1 cellular context compared by ENCODE assay signal in genomic region chr6:79399499-79399898, GRCh38.
A peak's percentile ranks its signal among the peaks of the same experiment; 100 is the strongest.
TF ChIP-seq lines count a peak whose summit lies in the region.

No MANE protein-coding gene starts in this region.

TF ChIP-seq in HepG2, 621 proteins besides CTCF, POLR2A, EP300 and RAD21 (continued from another document and continues in another):
- TF ChIP-seq, protein P1, sequence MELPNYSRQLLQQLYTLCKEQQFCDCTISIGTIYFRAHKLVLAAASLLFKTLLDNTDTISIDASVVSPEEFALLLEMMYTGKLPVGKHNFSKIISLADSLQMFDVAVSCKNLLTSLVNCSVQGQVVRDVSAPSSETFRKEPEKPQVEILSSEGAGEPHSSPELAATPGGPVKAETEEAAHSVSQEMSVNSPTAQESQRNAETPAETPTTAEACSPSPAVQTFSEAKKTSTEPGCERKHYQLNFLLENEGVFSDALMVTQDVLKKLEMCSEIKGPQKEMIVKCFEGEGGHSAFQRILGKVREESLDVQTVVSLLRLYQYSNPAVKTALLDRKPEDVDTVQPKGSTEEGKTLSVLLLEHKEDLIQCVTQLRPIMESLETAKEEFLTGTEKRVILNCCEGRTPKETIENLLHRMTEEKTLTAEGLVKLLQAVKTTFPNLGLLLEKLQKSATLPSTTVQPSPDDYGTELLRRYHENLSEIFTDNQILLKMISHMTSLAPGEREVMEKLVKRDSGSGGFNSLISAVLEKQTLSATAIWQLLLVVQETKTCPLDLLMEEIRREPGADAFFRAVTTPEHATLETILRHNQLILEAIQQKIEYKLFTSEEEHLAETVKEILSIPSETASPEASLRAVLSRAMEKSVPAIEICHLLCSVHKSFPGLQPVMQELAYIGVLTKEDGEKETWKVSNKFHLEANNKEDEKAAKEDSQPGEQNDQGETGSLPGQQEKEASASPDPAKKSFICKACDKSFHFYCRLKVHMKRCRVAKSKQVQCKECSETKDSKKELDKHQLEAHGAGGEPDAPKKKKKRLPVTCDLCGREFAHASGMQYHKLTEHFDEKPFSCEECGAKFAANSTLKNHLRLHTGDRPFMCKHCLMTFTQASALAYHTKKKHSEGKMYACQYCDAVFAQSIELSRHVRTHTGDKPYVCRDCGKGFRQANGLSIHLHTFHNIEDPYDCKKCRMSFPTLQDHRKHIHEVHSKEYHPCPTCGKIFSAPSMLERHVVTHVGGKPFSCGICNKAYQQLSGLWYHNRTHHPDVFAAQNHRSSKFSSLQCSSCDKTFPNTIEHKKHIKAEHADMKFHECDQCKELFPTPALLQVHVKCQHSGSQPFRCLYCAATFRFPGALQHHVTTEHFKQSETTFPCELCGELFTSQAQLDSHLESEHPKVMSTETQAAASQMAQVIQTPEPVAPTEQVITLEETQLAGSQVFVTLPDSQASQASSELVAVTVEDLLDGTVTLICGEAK (IDR thresholded peaks at IDR 0.05): no peak
- TF ChIP-seq, protein P1 (CRISPR knock-in tag; IDR thresholded peaks at IDR 0.05): no peak
- TF ChIP-seq RFXAP (CRISPR knock-in tag; IDR thresholded peaks at IDR 0.05; ENCODE audit: borderline replicate concordance): no peak
- no peak for TF ChIP-seq PTBP1 (IDR thresholded peaks at IDR 0.05; ENCODE audit: low read depth, low read length, poor library complexity, severe bottlenecking)
- TF ChIP-seq FOXJ3 (CRISPR knock-in tag; IDR thresholded peaks at IDR 0.05; ENCODE audit: borderline replicate concordance): peak; percentile 63; the same call in 1 of the 2 replicates
- TF ChIP-seq RBM22 (optimal IDR thresholded peaks at IDR 0.05; ENCODE audit: low read length): no peak
- TF ChIP-seq ZNF589 (CRISPR knock-in tag; conservative IDR thresholded peaks at IDR 0.05): no peak
- TF ChIP-seq ASH2L (IDR thresholded peaks at IDR 0.05; ENCODE audit: insufficient read length, low read depth, low read length): no peak
- TF ChIP-seq, protein P2, sequence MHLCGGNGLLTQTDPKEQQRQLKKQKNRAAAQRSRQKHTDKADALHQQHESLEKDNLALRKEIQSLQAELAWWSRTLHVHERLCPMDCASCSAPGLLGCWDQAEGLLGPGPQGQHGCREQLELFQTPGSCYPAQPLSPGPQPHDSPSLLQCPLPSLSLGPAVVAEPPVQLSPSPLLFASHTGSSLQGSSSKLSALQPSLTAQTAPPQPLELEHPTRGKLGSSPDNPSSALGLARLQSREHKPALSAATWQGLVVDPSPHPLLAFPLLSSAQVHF (CRISPR knock-in tag; IDR thresholded peaks at IDR 0.05): no peak
- no peak for TF ChIP-seq ZNF318 (CRISPR knock-in tag; IDR thresholded peaks at IDR 0.05)
- no peak for TF ChIP-seq STAT5B (CRISPR knock-in tag; IDR thresholded peaks at IDR 0.05)
- TF ChIP-seq, protein P3, sequence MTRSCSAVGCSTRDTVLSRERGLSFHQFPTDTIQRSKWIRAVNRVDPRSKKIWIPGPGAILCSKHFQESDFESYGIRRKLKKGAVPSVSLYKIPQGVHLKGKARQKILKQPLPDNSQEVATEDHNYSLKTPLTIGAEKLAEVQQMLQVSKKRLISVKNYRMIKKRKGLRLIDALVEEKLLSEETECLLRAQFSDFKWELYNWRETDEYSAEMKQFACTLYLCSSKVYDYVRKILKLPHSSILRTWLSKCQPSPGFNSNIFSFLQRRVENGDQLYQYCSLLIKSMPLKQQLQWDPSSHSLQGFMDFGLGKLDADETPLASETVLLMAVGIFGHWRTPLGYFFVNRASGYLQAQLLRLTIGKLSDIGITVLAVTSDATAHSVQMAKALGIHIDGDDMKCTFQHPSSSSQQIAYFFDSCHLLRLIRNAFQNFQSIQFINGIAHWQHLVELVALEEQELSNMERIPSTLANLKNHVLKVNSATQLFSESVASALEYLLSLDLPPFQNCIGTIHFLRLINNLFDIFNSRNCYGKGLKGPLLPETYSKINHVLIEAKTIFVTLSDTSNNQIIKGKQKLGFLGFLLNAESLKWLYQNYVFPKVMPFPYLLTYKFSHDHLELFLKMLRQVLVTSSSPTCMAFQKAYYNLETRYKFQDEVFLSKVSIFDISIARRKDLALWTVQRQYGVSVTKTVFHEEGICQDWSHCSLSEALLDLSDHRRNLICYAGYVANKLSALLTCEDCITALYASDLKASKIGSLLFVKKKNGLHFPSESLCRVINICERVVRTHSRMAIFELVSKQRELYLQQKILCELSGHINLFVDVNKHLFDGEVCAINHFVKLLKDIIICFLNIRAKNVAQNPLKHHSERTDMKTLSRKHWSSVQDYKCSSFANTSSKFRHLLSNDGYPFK (CRISPR knock-in tag; IDR thresholded peaks at IDR 0.05; ENCODE audit: borderline replicate concordance): no peak
- TF ChIP-seq MNT (IDR thresholded peaks at IDR 0.05): 0 out of 2 replicates have a peak, but pooled peaks have one; percentile 16
- no peak for TF ChIP-seq KLF16 (CRISPR knock-in tag; IDR thresholded peaks at IDR 0.05)
- no peak for TF ChIP-seq ZNF430 (CRISPR knock-in tag; IDR thresholded peaks at IDR 0.05)
- TF ChIP-seq ZNF75D (CRISPR knock-in tag; IDR thresholded peaks at IDR 0.05; ENCODE audit: borderline replicate concordance): no peak
- no peak for TF ChIP-seq ZNF10 (CRISPR knock-in tag; IDR thresholded peaks at IDR 0.05; ENCODE audit: borderline replicate concordance, low read depth)
- TF ChIP-seq ZBTB43 (CRISPR knock-in tag; conservative IDR thresholded peaks at IDR 0.05): 0 out of 2 replicates have a peak, but pooled peaks have one; percentile 54
- TF ChIP-seq ZFP1 (CRISPR knock-in tag; IDR thresholded peaks at IDR 0.05): no peak
- TF ChIP-seq ZFP36L1 (CRISPR knock-in tag; IDR thresholded peaks at IDR 0.05): peak; percentile 64; the same call in 1 of the 2 replicates
- no peak for TF ChIP-seq ZNF282 (IDR thresholded peaks at IDR 0.05; ENCODE audit: partially characterized antibody)
- TF ChIP-seq, protein P4, sequence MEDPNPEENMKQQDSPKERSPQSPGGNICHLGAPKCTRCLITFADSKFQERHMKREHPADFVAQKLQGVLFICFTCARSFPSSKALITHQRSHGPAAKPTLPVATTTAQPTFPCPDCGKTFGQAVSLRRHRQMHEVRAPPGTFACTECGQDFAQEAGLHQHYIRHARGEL (CRISPR knock-in tag; IDR thresholded peaks at IDR 0.05): no peak
- TF ChIP-seq RFXANK (CRISPR knock-in tag; IDR thresholded peaks at IDR 0.05): no peak
- TF ChIP-seq, protein P5, sequence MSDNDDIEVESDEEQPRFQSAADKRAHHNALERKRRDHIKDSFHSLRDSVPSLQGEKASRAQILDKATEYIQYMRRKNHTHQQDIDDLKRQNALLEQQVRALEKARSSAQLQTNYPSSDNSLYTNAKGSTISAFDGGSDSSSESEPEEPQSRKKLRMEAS (IDR thresholded peaks at IDR 0.05): peak; percentile 50
- no peak for TF ChIP-seq ZNF496 (CRISPR knock-in tag; IDR thresholded peaks at IDR 0.05; ENCODE audit: insufficient replicate concordance)
- no peak for TF ChIP-seq SIN3A (IDR thresholded peaks at IDR 0.05; ENCODE audit: borderline replicate concordance, low read depth, low read length)
